ENCODE assay signal across 8 cellular contexts in the genomic region with DNA sequence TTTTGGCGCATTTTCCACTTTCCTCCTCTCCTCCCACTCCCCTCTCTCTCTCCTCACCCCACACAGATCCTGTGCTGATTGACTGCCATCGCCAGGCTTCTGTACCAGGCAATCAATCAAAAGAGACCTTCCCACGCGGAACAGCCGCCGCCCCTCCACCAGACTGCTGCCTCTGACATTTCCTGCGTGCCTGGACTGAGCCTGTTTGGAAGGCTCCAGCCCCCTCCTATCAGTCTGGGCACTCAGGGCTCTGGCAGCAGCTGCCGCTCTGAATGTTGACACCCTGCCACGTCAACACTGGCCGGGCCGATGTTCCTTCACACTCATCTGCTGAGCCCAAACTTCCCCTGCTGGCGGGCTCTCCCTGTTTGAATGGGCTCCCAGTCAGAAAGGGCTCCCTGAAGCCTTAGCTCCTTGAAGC.
DNase-seq lines count a peak whose midpoint lies in the region; ATAC-seq and TF ChIP-seq lines count a peak whose summit lies in the region.

No MANE protein-coding gene starts in this region.

- H3K36me3 ChIP-seq in CD4-positive, alpha-beta memory T cell (ENCODE audit: insufficient read depth, low read length), result no peaks in the 10 kb centered on the region

- no peaks in the 10 kb centered on the region for H3K4me1 ChIP-seq in CD4-positive, alpha-beta memory T cell (ENCODE audit: insufficient read depth, low read length)

- H3K27ac ChIP-seq in CD4-positive, alpha-beta memory T cell (ENCODE audit: low read depth, low read length), result no peak overlapping the region

- peaks cover 0 to 3% (median 1%) of the 10 kb centered on the region in 4 donors for H3K4me1 Mint-ChIP-seq in CD4-positive, alpha-beta memory T cell

- H3K27ac Mint-ChIP-seq in CD4-positive, alpha-beta memory T cell, result peak overlapping the region in 1 of 7 donors; percentile 37

- peak overlapping the region in 2 of 8 donors; percentile 9 to 48 for H3K4me3 Mint-ChIP-seq in CD4-positive, alpha-beta memory T cell

- peaks cover 7% of the 10 kb centered on the region in 2 donors for H3K27me3 Mint-ChIP-seq in CD4-positive, alpha-beta memory T cell

- H3K9me3 Mint-ChIP-seq in CD4-positive, alpha-beta memory T cell, result peaks cover 0 to 8% (median 0%) of the 10 kb centered on the region in 8 donors

- peak; percentile 62 for ATAC-seq in GM18508 (IDR thresholded peaks at IDR 0.05; ENCODE audit: insufficient read depth, unreplicated experiment)
- peak; percentile 98 for ATAC-seq in Right ventricle myocardium superior (ENCODE audit: poor library complexity)
- ATAC-seq in HG03097 (IDR thresholded peaks at IDR 0.05; ENCODE audit: low FRiP score, unreplicated experiment), result no peak
- ATAC-seq in GM19035 (IDR thresholded peaks at IDR 0.05; ENCODE audit: unreplicated experiment), result no peak
- ATAC-seq in HG02973 (IDR thresholded peaks at IDR 0.05; ENCODE audit: unreplicated experiment), result no peak

- H3K9me3 ChIP-seq in CD4-positive, alpha-beta memory T cell (ENCODE audit: control insufficient read depth in 1 of 2, low read length in 2 of 2), result no peaks in the 10 kb centered on the region

- H3K36me3 Mint-ChIP-seq in CD4-positive, alpha-beta memory T cell, result no peaks in the 10 kb centered on the region

- H3K4me3 ChIP-seq in CD4-positive, alpha-beta memory T cell (ENCODE audit: low read length in 2 of 2), result no peak overlapping the region

- CTCF ChIA-PET in CD4-positive, alpha-beta memory T cell (lab: Charles Lee; ENCODE audit: partially characterized antibody), result no interaction called here

- intact Hi-C loops in Right ventricle myocardium superior (cut with DNase I), result loop anchor here (10.0 kb wide), 1 partner anchor 470 kb away; a partner anchor contains a TSS
- intact Hi-C loops in CD4-positive, alpha-beta memory T cell (cut with micrococcal nuclease), result no loop called here

- POLR2A ChIA-PET in CD4-positive, alpha-beta memory T cell (lab: Charles Lee; ENCODE audit: partially characterized antibody), result no interaction called here

- H3K27me3 ChIP-seq in CD4-positive, alpha-beta memory T cell (ENCODE audit: insufficient read depth, low read length), result no peaks in the 10 kb centered on the region

- DNase-seq in Right ventricle myocardium superior, result peak; percentile 90
- peak; percentile 41 for DNase-seq in retina
- DNase-seq in CD4-positive, alpha-beta memory T cell, result no peak

TF ChIP-seq in PFSK-1, 5 proteins besides CTCF, POLR2A, EP300 and RAD21:
- TF ChIP-seq FOXP2 (optimal IDR thresholded peaks at IDR 0.05; ENCODE audit: borderline replicate concordance, extremely low read depth, extremely low read length, insufficient read depth) (peak; percentile 78), SIN3A (IDR thresholded peaks at IDR 0.05; ENCODE audit: borderline replicate concordance, insufficient read depth, low read length) (no peak)

Comparison
In these comparisons a context has a peak if more than half of its experiments do, and no peak if none do; other contexts are left out.
1. ATAC-seq: peak in GM18508 (single experiment) and Right ventricle myocardium superior (single experiment); none in HG03097 (single experiment), GM19035 (single experiment) and HG02973 (single experiment).
2. DNase-seq: peak in Right ventricle myocardium superior (single experiment) and retina (single experiment); none in CD4-positive, alpha-beta memory T cell (0 of 5).